ENCODE assay signal across 1 cellular context in the genomic region with DNA sequence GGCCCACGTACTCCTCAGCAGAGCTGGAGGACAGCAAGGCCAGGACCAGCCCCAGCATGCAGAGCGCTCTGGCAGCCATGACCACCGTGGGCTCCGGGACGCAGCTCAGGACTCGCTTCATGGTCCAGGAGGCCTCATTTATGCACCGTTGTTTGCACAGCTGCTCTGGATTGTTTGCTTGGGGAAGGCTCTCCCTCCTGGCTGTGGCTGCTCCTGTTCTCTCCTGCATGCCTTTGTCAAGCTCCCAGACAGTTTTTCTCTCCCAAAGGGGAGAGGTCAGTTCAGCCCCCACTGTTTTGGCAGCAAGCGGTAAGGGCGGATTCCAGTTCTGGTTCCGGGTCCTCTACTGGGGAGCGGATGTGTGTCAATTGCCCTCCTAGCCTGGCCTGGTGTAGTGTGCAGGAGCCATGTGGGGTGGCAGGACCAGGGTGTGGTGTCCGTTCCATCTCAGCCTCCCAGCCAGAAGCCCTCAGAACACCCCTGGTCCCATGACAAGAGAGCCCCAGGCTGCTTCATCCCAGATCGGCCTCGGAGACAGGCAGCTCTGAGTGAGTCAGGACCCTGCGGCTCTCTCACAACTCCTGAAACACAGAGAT.
TF ChIP-seq lines count a peak whose summit lies in the region.

A gene with protein sequence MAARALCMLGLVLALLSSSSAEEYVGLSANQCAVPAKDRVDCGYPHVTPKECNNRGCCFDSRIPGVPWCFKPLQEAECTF (minus strand): TSS at position 114 of the 596 bp plus-strand sequence. CDS start 35 bp downstream, at position 79.

TF ChIP-seq in HepG2, 621 proteins besides CTCF, POLR2A, EP300 and RAD21 (continued from another document and continues in another):
- TF ChIP-seq, protein P1, sequence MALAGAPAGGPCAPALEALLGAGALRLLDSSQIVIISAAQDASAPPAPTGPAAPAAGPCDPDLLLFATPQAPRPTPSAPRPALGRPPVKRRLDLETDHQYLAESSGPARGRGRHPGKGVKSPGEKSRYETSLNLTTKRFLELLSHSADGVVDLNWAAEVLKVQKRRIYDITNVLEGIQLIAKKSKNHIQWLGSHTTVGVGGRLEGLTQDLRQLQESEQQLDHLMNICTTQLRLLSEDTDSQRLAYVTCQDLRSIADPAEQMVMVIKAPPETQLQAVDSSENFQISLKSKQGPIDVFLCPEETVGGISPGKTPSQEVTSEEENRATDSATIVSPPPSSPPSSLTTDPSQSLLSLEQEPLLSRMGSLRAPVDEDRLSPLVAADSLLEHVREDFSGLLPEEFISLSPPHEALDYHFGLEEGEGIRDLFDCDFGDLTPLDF (CRISPR knock-in tag; IDR thresholded peaks at IDR 0.05), result no peak
- TF ChIP-seq FOXK2 (IDR thresholded peaks at IDR 0.05) (no peak), TEAD3 (CRISPR knock-in tag; optimal IDR thresholded peaks at IDR 0.05; ENCODE audit: borderline replicate concordance) (no peak), ZNF879 (CRISPR knock-in tag; IDR thresholded peaks at IDR 0.05) (no peak), ZSCAN31 (CRISPR knock-in tag; IDR thresholded peaks at IDR 0.05; ENCODE audit: low read depth) (no peak), MIER2 (CRISPR knock-in tag; IDR thresholded peaks at IDR 0.05) (no peak), HOXA3 (CRISPR knock-in tag; IDR thresholded peaks at IDR 0.05) (peak; percentile 63), ZNF775 (CRISPR knock-in tag; IDR thresholded peaks at IDR 0.05; ENCODE audit: borderline replicate concordance) (no peak), SATB2 (CRISPR knock-in tag; IDR thresholded peaks at IDR 0.05) (no peak), ZBTB42 (CRISPR knock-in tag; IDR thresholded peaks at IDR 0.05) (no peak), FOXA1 (IDR thresholded peaks at IDR 0.05) (no peak), FOXA1 (CRISPR knock-in tag; IDR thresholded peaks at IDR 0.05) (peak; percentile 98), PRMT3 (CRISPR knock-in tag; IDR thresholded peaks at IDR 0.05; ENCODE audit: borderline replicate concordance, low read depth) (no peak), POLR2AphosphoS2 (IDR thresholded peaks at IDR 0.05; ENCODE audit: low read depth, low read length) (no peak), IRX3 (CRISPR knock-in tag; IDR thresholded peaks at IDR 0.05; ENCODE audit: borderline replicate concordance, low read depth) (no peak), TCF12 (IDR thresholded peaks at IDR 0.05) (no peak), TCF12 (CRISPR knock-in tag; IDR thresholded peaks at IDR 0.05) (peak; percentile 90; the same call in 1 of the 2 replicates), ZNF598 (CRISPR knock-in tag; IDR thresholded peaks at IDR 0.05; ENCODE audit: borderline replicate concordance) (no peak), KDM6A (CRISPR knock-in tag; IDR thresholded peaks at IDR 0.05; ENCODE audit: low read depth) (no peak), PHF5A (CRISPR knock-in tag; IDR thresholded peaks at IDR 0.05; ENCODE audit: low read depth, unreplicated experiment) (no peak), ZNF768 (CRISPR knock-in tag; IDR thresholded peaks at IDR 0.05) (peak; percentile 74; the same call in 1 of the 2 replicates), ZNF883 (CRISPR knock-in tag; IDR thresholded peaks at IDR 0.05; ENCODE audit: not compliant biosample characterization) (no peak), ATF7-NPFF (CRISPR knock-in tag; IDR thresholded peaks at IDR 0.05; ENCODE audit: low read depth) (0 out of 2 replicates have a peak, but pooled peaks have one; percentile 44), ZNF780A (CRISPR knock-in tag; IDR thresholded peaks at IDR 0.05) (no peak), RBM39 (IDR thresholded peaks at IDR 0.05; ENCODE audit: low read depth, low read length, poor library complexity, severe bottlenecking) (no peak), JUN (CRISPR knock-in tag; IDR thresholded peaks at IDR 0.05) (no peak), ZNF569 (CRISPR knock-in tag; IDR thresholded peaks at IDR 0.05; ENCODE audit: borderline replicate concordance) (no peak), ELF3 (CRISPR knock-in tag; IDR thresholded peaks at IDR 0.05) (peak; percentile 23; the same call in 1 of the 2 replicates), HNF4G (IDR thresholded peaks at IDR 0.05; ENCODE audit: borderline replicate concordance, low read depth, low read length) (0 out of 2 replicates have a peak, but pooled peaks have one; percentile 24), HNF4G (CRISPR knock-in tag; IDR thresholded peaks at IDR 0.05; ENCODE audit: borderline replicate concordance, low read depth) (peak; percentile 37; the same call in 1 of the 2 replicates), RXRB (CRISPR knock-in tag; IDR thresholded peaks at IDR 0.05; ENCODE audit: borderline replicate concordance) (0 out of 2 replicates have a peak, but pooled peaks have one; percentile 17), KDM5B (CRISPR knock-in tag; IDR thresholded peaks at IDR 0.05; ENCODE audit: borderline replicate concordance) (no peak)
- TF ChIP-seq, protein P2, sequence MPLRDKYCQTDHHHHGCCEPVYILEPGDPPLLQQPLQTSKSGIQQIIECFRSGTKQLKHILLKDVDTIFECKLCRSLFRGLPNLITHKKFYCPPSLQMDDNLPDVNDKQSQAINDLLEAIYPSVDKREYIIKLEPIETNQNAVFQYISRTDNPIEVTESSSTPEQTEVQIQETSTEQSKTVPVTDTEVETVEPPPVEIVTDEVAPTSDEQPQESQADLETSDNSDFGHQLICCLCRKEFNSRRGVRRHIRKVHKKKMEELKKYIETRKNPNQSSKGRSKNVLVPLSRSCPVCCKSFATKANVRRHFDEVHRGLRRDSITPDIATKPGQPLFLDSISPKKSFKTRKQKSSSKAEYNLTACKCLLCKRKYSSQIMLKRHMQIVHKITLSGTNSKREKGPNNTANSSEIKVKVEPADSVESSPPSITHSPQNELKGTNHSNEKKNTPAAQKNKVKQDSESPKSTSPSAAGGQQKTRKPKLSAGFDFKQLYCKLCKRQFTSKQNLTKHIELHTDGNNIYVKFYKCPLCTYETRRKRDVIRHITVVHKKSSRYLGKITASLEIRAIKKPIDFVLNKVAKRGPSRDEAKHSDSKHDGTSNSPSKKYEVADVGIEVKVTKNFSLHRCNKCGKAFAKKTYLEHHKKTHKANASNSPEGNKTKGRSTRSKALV (CRISPR knock-in tag; IDR thresholded peaks at IDR 0.05), result no peak
- TF ChIP-seq, protein P3, sequence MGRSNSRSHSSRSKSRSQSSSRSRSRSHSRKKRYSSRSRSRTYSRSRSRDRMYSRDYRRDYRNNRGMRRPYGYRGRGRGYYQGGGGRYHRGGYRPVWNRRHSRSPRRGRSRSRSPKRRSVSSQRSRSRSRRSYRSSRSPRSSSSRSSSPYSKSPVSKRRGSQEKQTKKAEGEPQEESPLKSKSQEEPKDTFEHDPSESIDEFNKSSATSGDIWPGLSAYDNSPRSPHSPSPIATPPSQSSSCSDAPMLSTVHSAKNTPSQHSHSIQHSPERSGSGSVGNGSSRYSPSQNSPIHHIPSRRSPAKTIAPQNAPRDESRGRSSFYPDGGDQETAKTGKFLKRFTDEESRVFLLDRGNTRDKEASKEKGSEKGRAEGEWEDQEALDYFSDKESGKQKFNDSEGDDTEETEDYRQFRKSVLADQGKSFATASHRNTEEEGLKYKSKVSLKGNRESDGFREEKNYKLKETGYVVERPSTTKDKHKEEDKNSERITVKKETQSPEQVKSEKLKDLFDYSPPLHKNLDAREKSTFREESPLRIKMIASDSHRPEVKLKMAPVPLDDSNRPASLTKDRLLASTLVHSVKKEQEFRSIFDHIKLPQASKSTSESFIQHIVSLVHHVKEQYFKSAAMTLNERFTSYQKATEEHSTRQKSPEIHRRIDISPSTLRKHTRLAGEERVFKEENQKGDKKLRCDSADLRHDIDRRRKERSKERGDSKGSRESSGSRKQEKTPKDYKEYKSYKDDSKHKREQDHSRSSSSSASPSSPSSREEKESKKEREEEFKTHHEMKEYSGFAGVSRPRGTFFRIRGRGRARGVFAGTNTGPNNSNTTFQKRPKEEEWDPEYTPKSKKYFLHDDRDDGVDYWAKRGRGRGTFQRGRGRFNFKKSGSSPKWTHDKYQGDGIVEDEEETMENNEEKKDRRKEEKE (IDR thresholded peaks at IDR 0.05), result no peak
- TF ChIP-seq, protein P4, sequence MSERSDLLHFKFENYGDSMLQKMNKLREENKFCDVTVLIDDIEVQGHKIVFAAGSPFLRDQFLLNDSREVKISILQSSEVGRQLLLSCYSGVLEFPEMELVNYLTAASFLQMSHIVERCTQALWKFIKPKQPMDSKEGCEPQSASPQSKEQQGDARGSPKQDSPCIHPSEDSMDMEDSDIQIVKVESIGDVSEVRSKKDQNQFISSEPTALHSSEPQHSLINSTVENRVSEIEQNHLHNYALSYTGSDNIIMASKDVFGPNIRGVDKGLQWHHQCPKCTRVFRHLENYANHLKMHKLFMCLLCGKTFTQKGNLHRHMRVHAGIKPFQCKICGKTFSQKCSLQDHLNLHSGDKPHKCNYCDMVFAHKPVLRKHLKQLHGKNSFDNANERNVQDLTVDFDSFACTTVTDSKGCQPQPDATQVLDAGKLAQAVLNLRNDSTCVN (CRISPR knock-in tag; IDR thresholded peaks at IDR 0.05; ENCODE audit: borderline replicate concordance), result peak; percentile 84; the same call in 1 of the 2 replicates
- TF ChIP-seq, protein P5, sequence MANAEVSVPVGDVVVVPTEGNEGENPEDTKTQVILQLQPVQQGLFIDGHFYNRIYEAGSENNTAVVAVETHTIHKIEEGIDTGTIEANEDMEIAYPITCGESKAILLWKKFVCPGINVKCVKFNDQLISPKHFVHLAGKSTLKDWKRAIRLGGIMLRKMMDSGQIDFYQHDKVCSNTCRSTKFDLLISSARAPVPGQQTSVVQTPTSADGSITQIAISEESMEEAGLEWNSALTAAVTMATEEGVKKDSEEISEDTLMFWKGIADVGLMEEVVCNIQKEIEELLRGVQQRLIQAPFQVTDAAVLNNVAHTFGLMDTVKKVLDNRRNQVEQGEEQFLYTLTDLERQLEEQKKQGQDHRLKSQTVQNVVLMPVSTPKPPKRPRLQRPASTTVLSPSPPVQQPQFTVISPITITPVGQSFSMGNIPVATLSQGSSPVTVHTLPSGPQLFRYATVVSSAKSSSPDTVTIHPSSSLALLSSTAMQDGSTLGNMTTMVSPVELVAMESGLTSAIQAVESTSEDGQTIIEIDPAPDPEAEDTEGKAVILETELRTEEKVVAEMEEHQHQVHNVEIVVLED (CRISPR knock-in tag; IDR thresholded peaks at IDR 0.05; ENCODE audit: borderline replicate concordance), result no peak
- TF ChIP-seq, protein P6, sequence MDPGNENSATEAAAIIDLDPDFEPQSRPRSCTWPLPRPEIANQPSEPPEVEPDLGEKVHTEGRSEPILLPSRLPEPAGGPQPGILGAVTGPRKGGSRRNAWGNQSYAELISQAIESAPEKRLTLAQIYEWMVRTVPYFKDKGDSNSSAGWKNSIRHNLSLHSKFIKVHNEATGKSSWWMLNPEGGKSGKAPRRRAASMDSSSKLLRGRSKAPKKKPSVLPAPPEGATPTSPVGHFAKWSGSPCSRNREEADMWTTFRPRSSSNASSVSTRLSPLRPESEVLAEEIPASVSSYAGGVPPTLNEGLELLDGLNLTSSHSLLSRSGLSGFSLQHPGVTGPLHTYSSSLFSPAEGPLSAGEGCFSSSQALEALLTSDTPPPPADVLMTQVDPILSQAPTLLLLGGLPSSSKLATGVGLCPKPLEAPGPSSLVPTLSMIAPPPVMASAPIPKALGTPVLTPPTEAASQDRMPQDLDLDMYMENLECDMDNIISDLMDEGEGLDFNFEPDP (CRISPR knock-in tag; conservative IDR thresholded peaks at IDR 0.05), result 0 out of 2 replicates have a peak, but pooled peaks have one; percentile 20
- TF ChIP-seq, protein P7, sequence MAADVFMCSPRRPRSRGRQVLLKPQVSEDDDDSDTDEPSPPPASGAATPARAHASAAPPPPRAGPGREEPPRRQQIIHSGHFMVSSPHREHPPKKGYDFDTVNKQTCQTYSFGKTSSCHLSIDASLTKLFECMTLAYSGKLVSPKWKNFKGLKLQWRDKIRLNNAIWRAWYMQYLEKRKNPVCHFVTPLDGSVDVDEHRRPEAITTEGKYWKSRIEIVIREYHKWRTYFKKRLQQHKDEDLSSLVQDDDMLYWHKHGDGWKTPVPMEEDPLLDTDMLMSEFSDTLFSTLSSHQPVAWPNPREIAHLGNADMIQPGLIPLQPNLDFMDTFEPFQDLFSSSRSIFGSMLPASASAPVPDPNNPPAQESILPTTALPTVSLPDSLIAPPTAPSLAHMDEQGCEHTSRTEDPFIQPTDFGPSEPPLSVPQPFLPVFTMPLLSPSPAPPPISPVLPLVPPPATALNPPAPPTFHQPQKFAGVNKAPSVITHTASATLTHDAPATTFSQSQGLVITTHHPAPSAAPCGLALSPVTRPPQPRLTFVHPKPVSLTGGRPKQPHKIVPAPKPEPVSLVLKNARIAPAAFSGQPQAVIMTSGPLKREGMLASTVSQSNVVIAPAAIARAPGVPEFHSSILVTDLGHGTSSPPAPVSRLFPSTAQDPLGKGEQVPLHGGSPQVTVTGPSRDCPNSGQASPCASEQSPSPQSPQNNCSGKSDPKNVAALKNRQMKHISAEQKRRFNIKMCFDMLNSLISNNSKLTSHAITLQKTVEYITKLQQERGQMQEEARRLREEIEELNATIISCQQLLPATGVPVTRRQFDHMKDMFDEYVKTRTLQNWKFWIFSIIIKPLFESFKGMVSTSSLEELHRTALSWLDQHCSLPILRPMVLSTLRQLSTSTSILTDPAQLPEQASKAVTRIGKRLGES (CRISPR knock-in tag; IDR thresholded peaks at IDR 0.05; ENCODE audit: borderline replicate concordance), result no peak
- TF ChIP-seq, protein P8, sequence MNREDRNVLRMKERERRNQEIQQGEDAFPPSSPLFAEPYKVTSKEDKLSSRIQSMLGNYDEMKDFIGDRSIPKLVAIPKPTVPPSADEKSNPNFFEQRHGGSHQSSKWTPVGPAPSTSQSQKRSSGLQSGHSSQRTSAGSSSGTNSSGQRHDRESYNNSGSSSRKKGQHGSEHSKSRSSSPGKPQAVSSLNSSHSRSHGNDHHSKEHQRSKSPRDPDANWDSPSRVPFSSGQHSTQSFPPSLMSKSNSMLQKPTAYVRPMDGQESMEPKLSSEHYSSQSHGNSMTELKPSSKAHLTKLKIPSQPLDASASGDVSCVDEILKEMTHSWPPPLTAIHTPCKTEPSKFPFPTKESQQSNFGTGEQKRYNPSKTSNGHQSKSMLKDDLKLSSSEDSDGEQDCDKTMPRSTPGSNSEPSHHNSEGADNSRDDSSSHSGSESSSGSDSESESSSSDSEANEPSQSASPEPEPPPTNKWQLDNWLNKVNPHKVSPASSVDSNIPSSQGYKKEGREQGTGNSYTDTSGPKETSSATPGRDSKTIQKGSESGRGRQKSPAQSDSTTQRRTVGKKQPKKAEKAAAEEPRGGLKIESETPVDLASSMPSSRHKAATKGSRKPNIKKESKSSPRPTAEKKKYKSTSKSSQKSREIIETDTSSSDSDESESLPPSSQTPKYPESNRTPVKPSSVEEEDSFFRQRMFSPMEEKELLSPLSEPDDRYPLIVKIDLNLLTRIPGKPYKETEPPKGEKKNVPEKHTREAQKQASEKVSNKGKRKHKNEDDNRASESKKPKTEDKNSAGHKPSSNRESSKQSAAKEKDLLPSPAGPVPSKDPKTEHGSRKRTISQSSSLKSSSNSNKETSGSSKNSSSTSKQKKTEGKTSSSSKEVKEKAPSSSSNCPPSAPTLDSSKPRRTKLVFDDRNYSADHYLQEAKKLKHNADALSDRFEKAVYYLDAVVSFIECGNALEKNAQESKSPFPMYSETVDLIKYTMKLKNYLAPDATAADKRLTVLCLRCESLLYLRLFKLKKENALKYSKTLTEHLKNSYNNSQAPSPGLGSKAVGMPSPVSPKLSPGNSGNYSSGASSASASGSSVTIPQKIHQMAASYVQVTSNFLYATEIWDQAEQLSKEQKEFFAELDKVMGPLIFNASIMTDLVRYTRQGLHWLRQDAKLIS (CRISPR knock-in tag; IDR thresholded peaks at IDR 0.05), result no peak
- TF ChIP-seq, protein P9, sequence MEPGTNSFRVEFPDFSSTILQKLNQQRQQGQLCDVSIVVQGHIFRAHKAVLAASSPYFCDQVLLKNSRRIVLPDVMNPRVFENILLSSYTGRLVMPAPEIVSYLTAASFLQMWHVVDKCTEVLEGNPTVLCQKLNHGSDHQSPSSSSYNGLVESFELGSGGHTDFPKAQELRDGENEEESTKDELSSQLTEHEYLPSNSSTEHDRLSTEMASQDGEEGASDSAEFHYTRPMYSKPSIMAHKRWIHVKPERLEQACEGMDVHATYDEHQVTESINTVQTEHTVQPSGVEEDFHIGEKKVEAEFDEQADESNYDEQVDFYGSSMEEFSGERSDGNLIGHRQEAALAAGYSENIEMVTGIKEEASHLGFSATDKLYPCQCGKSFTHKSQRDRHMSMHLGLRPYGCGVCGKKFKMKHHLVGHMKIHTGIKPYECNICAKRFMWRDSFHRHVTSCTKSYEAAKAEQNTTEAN (CRISPR knock-in tag; conservative IDR thresholded peaks at IDR 0.05), result no peak
